Comparison of ENCODE assay signal across 1 cellular context in genomic region chr2:151063271-151063670, GRCh38.
TF ChIP-seq lines count a peak whose summit lies in the region.

No MANE protein-coding gene starts in this region.

TF ChIP-seq in GM23338, 12 proteins besides CTCF, POLR2A, EP300 and RAD21:
- TF ChIP-seq ZNF462 (CRISPR knock-in tag; IDR thresholded peaks at IDR 0.05) (no peak), ETS1 (IDR thresholded peaks at IDR 0.05) (no peak)
